In genomic region chr1:90407737-90408136, GRCh38 we compare ENCODE assay signal across 9 cellular contexts.
"Had no signal": no experiment of that assay in that cellular context is flagged by ENCODE, and none has a peak within 500 bp of the region (broad histone marks: within the 10 kb centered on the region; RNA-seq: fewer than 3 reads in every experiment).

No MANE protein-coding gene starts in this region.

- H3K4me2 ChIP-seq: GM23338 had no signal

- H3K27ac Mint-ChIP-seq: GM23338, H9, HFFc6 had no signal

- H3K9me3 ChIP-seq: HAP-1 had no signal

- H3K9ac ChIP-seq: GM23248 had no signal

- H2AFZ ChIP-seq: GM23248, GM23338 had no signal

- H3K4me3 Mint-ChIP-seq: GM23338, H9, HFFc6 had no signal

- H3K4me1 ChIP-seq: HAP-1 had no signal

- ATAC-seq: GM23338, HCT116 had no signal

- H3K27ac ChIP-seq: GM23248 had no signal

- H3K36me3 ChIP-seq: HAP-1 had no signal

- H3K9me3 Mint-ChIP-seq: GM23338, H9 had no signal

- H3K4me3 ChIP-seq: GM23248, GM23338, HAP-1 had no signal

- DNase-seq: GM23248, GOT3, H7, H9, HCEC 1CT, HFFc6 had no signal
